In the genomic region with DNA sequence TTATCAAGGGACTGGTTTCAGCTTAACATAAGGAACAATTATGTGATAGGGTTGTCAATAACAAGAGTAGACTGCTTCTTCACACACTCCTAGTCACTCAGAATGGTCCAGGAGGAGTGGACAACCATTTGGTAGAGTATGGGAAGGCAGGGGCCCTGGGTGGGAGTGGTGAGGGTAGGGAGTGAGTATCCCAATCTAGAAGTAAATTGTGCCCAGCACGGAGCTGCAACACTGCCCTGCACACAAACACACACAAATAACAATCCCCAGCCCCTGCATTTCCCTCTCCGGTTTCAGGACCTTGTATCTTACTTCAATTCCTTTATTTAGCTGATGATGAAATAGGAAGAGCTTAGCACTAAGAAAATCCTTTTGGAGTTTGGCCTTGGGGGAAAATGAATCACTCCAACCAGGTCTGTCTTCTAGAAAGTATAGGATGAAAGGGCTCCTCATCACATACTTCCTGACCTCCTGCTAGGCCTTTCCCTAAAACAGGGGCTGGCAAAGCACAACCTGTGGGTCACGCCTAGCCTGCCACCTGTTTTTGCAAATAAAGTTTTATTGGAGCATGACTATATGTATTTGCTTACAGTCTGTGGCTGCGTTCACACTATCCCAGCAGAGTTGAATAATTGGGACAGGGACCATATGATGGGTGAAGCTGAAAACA, we compare ENCODE assay signal across 10 cellular contexts.
DNase-seq lines count a peak whose midpoint lies in the region; ATAC-seq, FAIRE-seq and TF ChIP-seq lines count a peak whose summit lies in the region.
"Had no signal": no experiment of that assay in that cellular context is flagged by ENCODE, and none has a peak within 500 bp of the region (broad histone marks: within the 10 kb centered on the region; RNA-seq: fewer than 3 reads in every experiment).

No MANE protein-coding gene starts in this region.

- TF ChIP-seq RAD21 in A549 (conservative IDR thresholded peaks at IDR 0.05 in 1 of 2, IDR thresholded peaks at IDR 0.05 in 1 of 2), result 0 out of 5 replicates have a peak, but pooled peaks of 1 of the 2 experiments have one; percentile 2

- peaks cover 97% of the 10 kb centered on the region for H3K4me1 ChIP-seq in A549
- H3K4me1 ChIP-seq in muscle layer of duodenum (ENCODE audit: control insufficient read depth in 1 of 2, insufficient read depth in 2 of 2, low read length in 2 of 2), result peaks cover 14 to 41% of the 10 kb centered on the region in 2 donors

- 19% methylated on average over 4 of the region's 4 CpGs for WGBS in A549 (ENCODE audit: missing lambda C conversion rate)

- POLR2A ChIA-PET in A549 (lab: Yijun Ruan, JAX), result interaction anchor here (0.8 to 1.3 kb wide), 2 partner anchors 109 to 341 kb away, joined by 3 read pairs; no protein-coding TSS in a partner anchor

- H3K4me2 ChIP-seq in A549, result peak overlapping the region; percentile 79

- CTCF ChIA-PET in A549 (lab: Yijun Ruan, JAX), result interaction anchor here (0.7 to 2.6 kb wide), 9 partner anchors 9 to 356 kb away, joined by 3 to 17 read pairs (median 4); no protein-coding TSS in a partner anchor

- TF ChIP-seq CTCF in A549 (IDR thresholded peaks at IDR 0.05), result no peak

- H3K27me3 ChIP-seq in muscle layer of duodenum (ENCODE audit: low read depth, low read length), result no peaks in the 10 kb centered on the region

- TF ChIP-seq POLR2A in A549 (IDR thresholded peaks at IDR 0.05; ENCODE audit: low read length), result no peak

- H3K27ac ChIP-seq in A549 (peak overlapping the region; percentile 93 to 98), muscle layer of duodenum (ENCODE audit: low read length) (peak overlapping the region; percentile 87)
- H3K27ac ChIP-seq: C4-2B had no signal

- ATAC-seq in A549 (no peak), HG02763 (IDR thresholded peaks at IDR 0.05; ENCODE audit: unreplicated experiment) (no peak)

- H3K4me3 ChIP-seq in A549 (no peak overlapping the region), muscle layer of duodenum (ENCODE audit: low read depth in 1 of 2, low read length in 2 of 2) (peak overlapping the region in 1 of 2 donors; percentile 7)

- H3K9me3 ChIP-seq in A549 (no peaks in the 10 kb centered on the region), muscle layer of duodenum (ENCODE audit: control insufficient read depth in 1 of 2, low read length in 2 of 2) (no peaks in the 10 kb centered on the region)

- DNase-seq in A549 (ENCODE audit: low read depth in 1 of 2, low spot score in 1 of 2), result peak; percentile 35 to 49
- DNase-seq in NCI-H226, result peak; percentile 72
- DNase-seq in dedifferentiated amniotic fluid mesenchymal stem cell (ENCODE audit: extremely low spot score), result peak; percentile 73
- no peak for DNase-seq in stimulated activated naive CD4-positive, alpha-beta T cell (lab: John Stamatoyannopoulos, UW)
- DNase-seq in NOMO-1 treated with dmso at 0.1 percent for 144 hours (lab: John Stamatoyannopoulos, UW; ENCODE audit: unreplicated experiment), result no peak
- DNase-seq in HT-29 (ENCODE audit: low spot score), result no peak
- DNase-seq: activated T-cell treated with anti-CD3 and anti-CD28 coated beads, Interleukin-2, amount 50 U/mL, for 24 hours had no signal

- FAIRE-seq in A549 (lab: Jason Lieb, UNC), result no peak

- H3K36me3 ChIP-seq in muscle layer of duodenum (ENCODE audit: control insufficient read depth in 1 of 2, insufficient read depth in 2 of 2, low read length in 2 of 2), result no peaks in the 10 kb centered on the region

- no peak for TF ChIP-seq EP300 in A549 (IDR thresholded peaks at IDR 0.05)

TF ChIP-seq in A549, 52 proteins besides CTCF, POLR2A, EP300 and RAD21:
- peak in 1 of 2 experiments; percentile 29; a peak in 1 of 4 replicates for TF ChIP-seq CEBPB (IDR thresholded peaks at IDR 0.05)
- TF ChIP-seq BHLHE40 (IDR thresholded peaks at IDR 0.05; ENCODE audit: low read depth, low read length), result no peak
- no peak for TF ChIP-seq TFCP2L1 (CRISPR knock-in tag; IDR thresholded peaks at IDR 0.05)
- no peak for TF ChIP-seq MAFK (IDR thresholded peaks at IDR 0.05; ENCODE audit: partially characterized antibody)
- TF ChIP-seq, protein P1, sequence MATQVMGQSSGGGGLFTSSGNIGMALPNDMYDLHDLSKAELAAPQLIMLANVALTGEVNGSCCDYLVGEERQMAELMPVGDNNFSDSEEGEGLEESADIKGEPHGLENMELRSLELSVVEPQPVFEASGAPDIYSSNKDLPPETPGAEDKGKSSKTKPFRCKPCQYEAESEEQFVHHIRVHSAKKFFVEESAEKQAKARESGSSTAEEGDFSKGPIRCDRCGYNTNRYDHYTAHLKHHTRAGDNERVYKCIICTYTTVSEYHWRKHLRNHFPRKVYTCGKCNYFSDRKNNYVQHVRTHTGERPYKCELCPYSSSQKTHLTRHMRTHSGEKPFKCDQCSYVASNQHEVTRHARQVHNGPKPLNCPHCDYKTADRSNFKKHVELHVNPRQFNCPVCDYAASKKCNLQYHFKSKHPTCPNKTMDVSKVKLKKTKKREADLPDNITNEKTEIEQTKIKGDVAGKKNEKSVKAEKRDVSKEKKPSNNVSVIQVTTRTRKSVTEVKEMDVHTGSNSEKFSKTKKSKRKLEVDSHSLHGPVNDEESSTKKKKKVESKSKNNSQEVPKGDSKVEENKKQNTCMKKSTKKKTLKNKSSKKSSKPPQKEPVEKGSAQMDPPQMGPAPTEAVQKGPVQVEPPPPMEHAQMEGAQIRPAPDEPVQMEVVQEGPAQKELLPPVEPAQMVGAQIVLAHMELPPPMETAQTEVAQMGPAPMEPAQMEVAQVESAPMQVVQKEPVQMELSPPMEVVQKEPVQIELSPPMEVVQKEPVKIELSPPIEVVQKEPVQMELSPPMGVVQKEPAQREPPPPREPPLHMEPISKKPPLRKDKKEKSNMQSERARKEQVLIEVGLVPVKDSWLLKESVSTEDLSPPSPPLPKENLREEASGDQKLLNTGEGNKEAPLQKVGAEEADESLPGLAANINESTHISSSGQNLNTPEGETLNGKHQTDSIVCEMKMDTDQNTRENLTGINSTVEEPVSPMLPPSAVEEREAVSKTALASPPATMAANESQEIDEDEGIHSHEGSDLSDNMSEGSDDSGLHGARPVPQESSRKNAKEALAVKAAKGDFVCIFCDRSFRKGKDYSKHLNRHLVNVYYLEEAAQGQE (IDR thresholded peaks at IDR 0.05), result no peak
- 0 out of 2 replicates have a peak, but pooled peaks have one; percentile 26 for TF ChIP-seq FOSL2 (IDR thresholded peaks at IDR 0.05)
- TF ChIP-seq FOSL2 (CRISPR knock-in tag; IDR thresholded peaks at IDR 0.05), result peak; percentile 31; the same call in 1 of the 2 replicates
- TF ChIP-seq, protein P2, sequence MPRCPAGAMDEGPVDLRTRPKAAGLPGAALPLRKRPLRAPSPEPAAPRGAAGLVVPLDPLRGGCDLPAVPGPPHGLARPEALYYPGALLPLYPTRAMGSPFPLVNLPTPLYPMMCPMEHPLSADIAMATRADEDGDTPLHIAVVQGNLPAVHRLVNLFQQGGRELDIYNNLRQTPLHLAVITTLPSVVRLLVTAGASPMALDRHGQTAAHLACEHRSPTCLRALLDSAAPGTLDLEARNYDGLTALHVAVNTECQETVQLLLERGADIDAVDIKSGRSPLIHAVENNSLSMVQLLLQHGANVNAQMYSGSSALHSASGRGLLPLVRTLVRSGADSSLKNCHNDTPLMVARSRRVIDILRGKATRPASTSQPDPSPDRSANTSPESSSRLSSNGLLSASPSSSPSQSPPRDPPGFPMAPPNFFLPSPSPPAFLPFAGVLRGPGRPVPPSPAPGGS (IDR thresholded peaks at IDR 0.05), result 0 out of 3 replicates have a peak, but pooled peaks have one; percentile 39
- TF ChIP-seq, protein P3, sequence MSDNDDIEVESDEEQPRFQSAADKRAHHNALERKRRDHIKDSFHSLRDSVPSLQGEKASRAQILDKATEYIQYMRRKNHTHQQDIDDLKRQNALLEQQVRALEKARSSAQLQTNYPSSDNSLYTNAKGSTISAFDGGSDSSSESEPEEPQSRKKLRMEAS (IDR thresholded peaks at IDR 0.05), result 0 out of 2 replicates have a peak, but pooled peaks have one; percentile 19
- no peak for TF ChIP-seq HOXA7 (CRISPR knock-in tag; IDR thresholded peaks at IDR 0.05)
- TF ChIP-seq, protein P4, sequence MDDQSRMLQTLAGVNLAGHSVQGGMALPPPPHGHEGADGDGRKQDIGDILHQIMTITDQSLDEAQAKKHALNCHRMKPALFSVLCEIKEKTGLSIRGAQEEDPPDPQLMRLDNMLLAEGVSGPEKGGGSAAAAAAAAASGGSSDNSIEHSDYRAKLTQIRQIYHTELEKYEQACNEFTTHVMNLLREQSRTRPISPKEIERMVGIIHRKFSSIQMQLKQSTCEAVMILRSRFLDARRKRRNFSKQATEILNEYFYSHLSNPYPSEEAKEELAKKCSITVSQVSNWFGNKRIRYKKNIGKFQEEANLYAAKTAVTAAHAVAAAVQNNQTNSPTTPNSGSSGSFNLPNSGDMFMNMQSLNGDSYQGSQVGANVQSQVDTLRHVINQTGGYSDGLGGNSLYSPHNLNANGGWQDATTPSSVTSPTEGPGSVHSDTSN (IDR thresholded peaks at IDR 0.05), result no peak
- TF ChIP-seq SMC3 (IDR thresholded peaks at IDR 0.05), result no peak
- no peak for TF ChIP-seq ESRRA (IDR thresholded peaks at IDR 0.05; ENCODE audit: borderline replicate concordance, low read length)
- TF ChIP-seq POLR2AphosphoS2 (conservative IDR thresholded peaks at IDR 0.05; ENCODE audit: low read length), result no peak
- TF ChIP-seq JUNB (IDR thresholded peaks at IDR 0.05), result peak; percentile 60; the same call in 1 of the 2 replicates
- no peak for TF ChIP-seq ZNF302 (CRISPR knock-in tag; IDR thresholded peaks at IDR 0.05)
- no peak for TF ChIP-seq HEYL (CRISPR knock-in tag; IDR thresholded peaks at IDR 0.05)
- TF ChIP-seq, protein P5, sequence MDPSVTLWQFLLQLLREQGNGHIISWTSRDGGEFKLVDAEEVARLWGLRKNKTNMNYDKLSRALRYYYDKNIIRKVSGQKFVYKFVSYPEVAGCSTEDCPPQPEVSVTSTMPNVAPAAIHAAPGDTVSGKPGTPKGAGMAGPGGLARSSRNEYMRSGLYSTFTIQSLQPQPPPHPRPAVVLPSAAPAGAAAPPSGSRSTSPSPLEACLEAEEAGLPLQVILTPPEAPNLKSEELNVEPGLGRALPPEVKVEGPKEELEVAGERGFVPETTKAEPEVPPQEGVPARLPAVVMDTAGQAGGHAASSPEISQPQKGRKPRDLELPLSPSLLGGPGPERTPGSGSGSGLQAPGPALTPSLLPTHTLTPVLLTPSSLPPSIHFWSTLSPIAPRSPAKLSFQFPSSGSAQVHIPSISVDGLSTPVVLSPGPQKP (IDR thresholded peaks at IDR 0.05; ENCODE audit: low read depth, low read length), result no peak
- TF ChIP-seq ZSCAN20 (CRISPR knock-in tag; IDR thresholded peaks at IDR 0.05), result no peak
- TF ChIP-seq CHD4 (IDR thresholded peaks at IDR 0.05; ENCODE audit: borderline replicate concordance), result no peak
- no peak for TF ChIP-seq RCOR1 (IDR thresholded peaks at IDR 0.05; ENCODE audit: low read depth, low read length)
- TF ChIP-seq HDAC2 (IDR thresholded peaks at IDR 0.05), result no peak

Comparison
In these comparisons a context has a peak if more than half of its experiments do, and no peak if none do; other contexts are left out.
1. DNase-seq: peak in A549 (2 of 2), NCI-H226 (single experiment) and dedifferentiated amniotic fluid mesenchymal stem cell (single experiment); none in stimulated activated naive CD4-positive, alpha-beta T cell (0 of 6), NOMO-1 treated with dmso at 0.1 percent for 144 hours (single experiment) and HT-29 (single experiment).